In genomic region chr20:7776148-7776547, GRCh38 we compare ENCODE assay signal across 1 cellular context.
TF ChIP-seq lines count a peak whose summit lies in the region.

No MANE protein-coding gene starts in this region.

TF ChIP-seq in GM23338, 12 proteins besides CTCF, POLR2A, EP300 and RAD21 (continued from another document):
- TF ChIP-seq ZNF462 (CRISPR knock-in tag; IDR thresholded peaks at IDR 0.05) (no peak), EZH2 (IDR thresholded peaks at IDR 0.05; ENCODE audit: low read depth, unreplicated experiment) (no peak), EZH2phosphoT487 (IDR thresholded peaks at IDR 0.05; ENCODE audit: unreplicated experiment) (no peak), POLR2AphosphoS5 (IDR thresholded peaks at IDR 0.05; ENCODE audit: low read depth) (no peak), CREB1 (CRISPR knock-in tag; IDR thresholded peaks at IDR 0.05; ENCODE audit: low read depth) (no peak), ZNF331 (CRISPR knock-in tag; IDR thresholded peaks at IDR 0.05; ENCODE audit: low read depth) (no peak), REST (IDR thresholded peaks at IDR 0.05; ENCODE audit: unreplicated experiment) (no peak), STAT1 (IDR thresholded peaks at IDR 0.05; ENCODE audit: unreplicated experiment) (no peak), ETS1 (IDR thresholded peaks at IDR 0.05) (no peak), ZNF114 (CRISPR knock-in tag; IDR thresholded peaks at IDR 0.05) (no peak), NANOG (IDR thresholded peaks at IDR 0.05; ENCODE audit: borderline replicate concordance) (no peak)
